Comparison of ENCODE assay signal across 11 cellular contexts in the genomic region with DNA sequence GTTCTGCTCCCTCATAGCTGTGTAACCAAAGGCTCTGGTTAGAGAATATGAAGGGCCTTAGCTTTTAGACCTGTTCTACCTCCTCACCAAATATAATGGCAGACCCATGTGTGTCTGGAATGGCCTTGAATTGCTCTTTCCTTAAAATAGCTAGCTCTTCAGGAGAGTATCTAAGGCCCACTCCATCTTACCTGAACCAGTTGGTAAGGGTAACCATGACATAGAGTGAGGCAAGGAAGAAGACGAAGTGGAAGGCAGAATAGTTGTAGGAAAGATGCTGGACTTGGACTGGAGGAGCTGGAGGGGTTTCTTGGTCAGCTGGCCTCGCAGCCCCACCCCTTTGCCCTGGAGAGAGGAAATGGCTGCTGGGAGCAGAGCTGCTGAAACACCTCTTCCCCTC. TPM values are rescaled to one million over a fixed set of nuclear protein-coding genes. Genes with fewer than 3 reads are reported as not detected.
DNase-seq lines count a peak whose midpoint lies in the region; ATAC-seq and TF ChIP-seq lines count a peak whose summit lies in the region.
"Had no signal": no experiment of that assay in that cellular context is flagged by ENCODE, and none has a peak within 500 bp of the region (broad histone marks: within the 10 kb centered on the region; RNA-seq: fewer than 3 reads in every experiment).

No MANE protein-coding gene starts in this region.

- H3K36me3 Mint-ChIP-seq in CD8-positive, alpha-beta memory T cell = peaks cover 4 to 77% (median 11%) of the 10 kb centered on the region in 3 donors
- H3K36me3 Mint-ChIP-seq in effector memory CD8-positive, alpha-beta T cell (ENCODE audit: insufficient read depth) = peaks cover 59% of the 10 kb centered on the region

- H3K4me3 Mint-ChIP-seq in CD8-positive, alpha-beta memory T cell = peak overlapping the region in 5 of 7 donors; percentile 43 to 98 (median 96)
- no peak overlapping the region for H3K4me3 Mint-ChIP-seq in effector memory CD8-positive, alpha-beta T cell

- H3K4me3 ChIP-seq in CD8-positive, alpha-beta memory T cell (ENCODE audit: low read length) = no peak overlapping the region
- no peak overlapping the region for H3K4me3 ChIP-seq in OCI-LY7 (ENCODE audit: low read depth, low read length, poor library complexity, severe bottlenecking)
- no peak overlapping the region for H3K4me3 ChIP-seq in parathyroid adenoma (ENCODE audit: low read depth, low read length)

- intact Hi-C loops in OCI-LY7 (cut with micrococcal nuclease; ENCODE audit: unreplicated experiment) = no loop called here

- no peak for TF ChIP-seq CTCF in OCI-LY7 (conservative IDR thresholded peaks at IDR 0.05; ENCODE audit: low read length)
- no peak for TF ChIP-seq CTCF in parathyroid adenoma (IDR thresholded peaks at IDR 0.05)

- POLR2A ChIA-PET in CD8-positive, alpha-beta memory T cell (lab: Charles Lee) = no interaction called here
- POLR2A ChIA-PET in OCI-LY7 (lab: Charles Lee) = interaction anchor here (0.5 to 2.9 kb wide), 5 partner anchors 9 to 33 kb away, joined by 3 to 14 read pairs (median 4); a partner anchor contains a TSS

- no peaks in the 10 kb centered on the region for H3K9me2 ChIP-seq in OCI-LY7 (ENCODE audit: insufficient read depth, low read length)

- peak overlapping the region; percentile 97 for H3K4me2 ChIP-seq in OCI-LY7 (ENCODE audit: low read length)
- no peak overlapping the region for H3K4me2 ChIP-seq in parathyroid adenoma (ENCODE audit: low read length)
- H3K4me2 ChIP-seq: KMS-11 had no signal

- ATAC-seq in effector memory CD8-positive, alpha-beta T cell (replicated peaks) = no peak
- no peak for ATAC-seq in GM18907 (IDR thresholded peaks at IDR 0.05; ENCODE audit: unreplicated experiment)
- ATAC-seq: esophagus mucosa had no signal

- H3K9me3 ChIP-seq in CD8-positive, alpha-beta memory T cell (ENCODE audit: low read length) = no peaks in the 10 kb centered on the region
- H3K9me3 ChIP-seq in OCI-LY7 (ENCODE audit: low read length) (no peaks in the 10 kb centered on the region), parathyroid adenoma (ENCODE audit: control insufficient read depth, low read length) (no peaks in the 10 kb centered on the region)

- peaks cover 55 to 80% (median 66%) of the 10 kb centered on the region in 3 donors for H3K4me1 Mint-ChIP-seq in CD8-positive, alpha-beta memory T cell
- peaks cover 45 to 60% of the 10 kb centered on the region in 2 donors for H3K4me1 Mint-ChIP-seq in effector memory CD8-positive, alpha-beta T cell (ENCODE audit: low read depth in 2 of 2)

- peaks cover 32% of the 10 kb centered on the region for H3K79me2 ChIP-seq in OCI-LY7 (ENCODE audit: insufficient read depth, low read depth, low read length)
- H3K79me2 ChIP-seq in parathyroid adenoma = peaks cover 10% of the 10 kb centered on the region

- peak overlapping the region in 7 of 8 donors; percentile 41 to 96 (median 73) for H3K27ac Mint-ChIP-seq in CD8-positive, alpha-beta memory T cell
- peak overlapping the region; percentile 97 to 98 for H3K27ac Mint-ChIP-seq in effector memory CD8-positive, alpha-beta T cell

- H3K4me1 ChIP-seq in CD8-positive, alpha-beta memory T cell (ENCODE audit: insufficient read depth, low read length) = peaks cover 41% of the 10 kb centered on the region
- H3K4me1 ChIP-seq in OCI-LY7 (ENCODE audit: insufficient read depth, low read length, poor library complexity, severe bottlenecking) (peaks cover 87% of the 10 kb centered on the region), parathyroid adenoma (no peaks in the 10 kb centered on the region)

- no peaks in the 10 kb centered on the region for H3K9me3 Mint-ChIP-seq in CD8-positive, alpha-beta memory T cell
- no peaks in the 10 kb centered on the region for H3K9me3 Mint-ChIP-seq in effector memory CD8-positive, alpha-beta T cell

- no peaks in the 10 kb centered on the region for H3K27me3 ChIP-seq in CD8-positive, alpha-beta memory T cell (ENCODE audit: insufficient read depth, low read length, poor library complexity, severe bottlenecking)
- no peaks in the 10 kb centered on the region for H3K27me3 ChIP-seq in parathyroid adenoma (ENCODE audit: control insufficient read depth, insufficient read depth, low read length)

- H4K20me1 ChIP-seq in OCI-LY7 (ENCODE audit: insufficient read depth, low read length) = peaks cover 17% of the 10 kb centered on the region

- CTCF ChIA-PET in CD8-positive, alpha-beta memory T cell (lab: Charles Lee) = interaction anchor here (2.4 kb wide), 1 partner anchor 18 kb away, joined by 6 read pairs; a partner anchor contains a TSS
- CTCF ChIA-PET in OCI-LY7 (lab: Charles Lee; ENCODE audit: unreplicated experiment) = interaction anchor here (1.3 kb wide), 1 partner anchor 19 kb away, joined by 5 read pairs; a partner anchor contains a TSS

- H3K27me3 Mint-ChIP-seq in CD8-positive, alpha-beta memory T cell = no peaks in the 10 kb centered on the region
- no peaks in the 10 kb centered on the region for H3K27me3 Mint-ChIP-seq in effector memory CD8-positive, alpha-beta T cell

- H3K9ac ChIP-seq in parathyroid adenoma = no peak overlapping the region
- H3K9ac ChIP-seq: KMS-11 had no signal

- BruUV-seq in OCI-LY7 (replicated peaks; lab: Mats Ljungman, UMichigan) = no TSS peak

- no peak for DNase-seq in CD8-positive, alpha-beta memory T cell
- DNase-seq in OCI-LY7 (ENCODE audit: low spot score) (no peak), UCSD-AML1 (lab: John Stamatoyannopoulos, UW; ENCODE audit: unreplicated experiment) (no peak), DMS153 treated with DMSO at 0.1 percent for 48 hours (lab: John Stamatoyannopoulos, UW; ENCODE audit: unreplicated experiment) (no peak)
- no peak for DNase-seq in effector memory CD8-positive, alpha-beta T cell
- DNase-seq: activated CD8-positive, alpha-beta memory T cell treated with anti-CD3 and anti-CD28 coated beads, Interleukin-2, amount 50 U/mL, for 48 hours; NCI-H2107 had no signal

- H2AFZ ChIP-seq in OCI-LY7 (ENCODE audit: low read length) (no peak overlapping the region), parathyroid adenoma (no peak overlapping the region)

- H3K36me3 ChIP-seq in CD8-positive, alpha-beta memory T cell (ENCODE audit: insufficient read depth, low read length) = peaks cover 43% of the 10 kb centered on the region
- H3K36me3 ChIP-seq in OCI-LY7 (ENCODE audit: insufficient read depth, low read length) = peaks cover 62% of the 10 kb centered on the region
- no peaks in the 10 kb centered on the region for H3K36me3 ChIP-seq in parathyroid adenoma (ENCODE audit: control insufficient read depth, insufficient read depth, low read length)

- H3K27ac ChIP-seq in CD8-positive, alpha-beta memory T cell (ENCODE audit: low read depth, low read length) = no peak overlapping the region
- H3K27ac ChIP-seq in OCI-LY7 (ENCODE audit: low read depth, low read length, poor library complexity, severe bottlenecking) (peak overlapping the region; percentile 97), parathyroid adenoma (peak overlapping the region; percentile 15)
- H3K27ac ChIP-seq: KMS-11 had no signal

RNA-seq across cellular contexts. Expression of a gene that starts 3.1 kb away (rescaled TPM):
- 100 to 1,000 TPM; 624 to 632 TPM for total RNA-seq in CD8-positive, alpha-beta memory T cell
- polyA plus RNA-seq in CD8-positive, alpha-beta memory T cell = 1,932 TPM
- total RNA-seq in OCI-LY7 (2014; rRNA removed; shearing (Covaris generic)) = 581 and 622 TPM in 2 replicates
- 1,328 and 1,370 TPM in 2 replicates for total RNA-seq in OCI-LY7 (2022)

RNA-seq across cellular contexts. Expression of a gene that starts 4.8 kb away (rescaled TPM):
- under 1 TPM; 0.20 to 0.26 TPM for total RNA-seq in CD8-positive, alpha-beta memory T cell
- polyA plus RNA-seq in CD8-positive, alpha-beta memory T cell = 2.2 TPM
- total RNA-seq in OCI-LY7 (2014; rRNA removed; shearing (Covaris generic)) = 0.23 and 0.60 TPM in 2 replicates
- total RNA-seq in OCI-LY7 (2022) = 1.1 and 1.9 TPM in 2 replicates

RNA-seq across cellular contexts. Expression of a gene that starts 5.2 kb away (rescaled TPM):
- 10 to 100 TPM; 28.5 to 32.7 TPM for total RNA-seq in CD8-positive, alpha-beta memory T cell
- 11.9 TPM for polyA plus RNA-seq in CD8-positive, alpha-beta memory T cell
- 16.1 and 25.0 TPM in 2 replicates for total RNA-seq in OCI-LY7 (2014; rRNA removed; shearing (Covaris generic))
- total RNA-seq in OCI-LY7 (2022) = 48.9 and 53.6 TPM in 2 replicates

RNA-seq across cellular contexts. Expression of a gene that starts 18.4 kb away (rescaled TPM):
- 1 to 10 TPM in 1 of 2 experiments, under 1 TPM in 1; 0.49 to 1.8 TPM for total RNA-seq in CD8-positive, alpha-beta memory T cell
- polyA plus RNA-seq in CD8-positive, alpha-beta memory T cell = 0.24 TPM
- total RNA-seq in OCI-LY7 (2014; rRNA removed; shearing (Covaris generic)) = 296 and 306 TPM in 2 replicates
- total RNA-seq in OCI-LY7 (2022) = 116 and 134 TPM in 2 replicates

RNA-seq across cellular contexts. Expression of a gene that starts 29.3 kb away (rescaled TPM):
- total RNA-seq in CD8-positive, alpha-beta memory T cell = 10 to 100 TPM; 49.8 to 50.1 TPM
- polyA plus RNA-seq in CD8-positive, alpha-beta memory T cell = 16.8 TPM
- 25.3 and 43.4 TPM in 2 replicates for total RNA-seq in OCI-LY7 (2014; rRNA removed; shearing (Covaris generic))
- total RNA-seq in OCI-LY7 (2022) = 57.2 and 72.1 TPM in 2 replicates

Comparison
In these comparisons a context has a peak if more than half of its experiments do, and no peak if none do; other contexts are left out.
1. H3K4me3 Mint-ChIP-seq: peak in CD8-positive, alpha-beta memory T cell (5 of 7); none in effector memory CD8-positive, alpha-beta T cell (0 of 2).